Comparison of ENCODE assay signal across 8 cellular contexts in genomic region chr2:102063948-102064678, GRCh38.
DNase-seq lines count a peak whose midpoint lies in the region; ATAC-seq and TF ChIP-seq lines count a peak whose summit lies in the region.

No MANE protein-coding gene starts in this region.

- H3K4me2 ChIP-seq in hepatocyte: peak overlapping the region; percentile 61

- peak; percentile 55 to 99 (median 94) for TF ChIP-seq EP300 in sigmoid colon (IDR thresholded peaks at IDR 0.05)

- H3K4me1 ChIP-seq in hepatocyte (ENCODE audit: insufficient read depth): peaks cover 37% of the 10 kb centered on the region
- H3K4me1 ChIP-seq in sigmoid colon: peaks cover 0 to 79% (median 68%) of the 10 kb centered on the region in 4 donors

- peaks cover 35% of the 10 kb centered on the region for H3K4me1 Mint-ChIP-seq in Calu3 (ENCODE audit: low read depth, unreplicated experiment)

- H3K9me3 ChIP-seq in hepatocyte (ENCODE audit: low read depth) (no peaks in the 10 kb centered on the region), sigmoid colon (no peaks in the 10 kb centered on the region)

- peaks cover 6% of the 10 kb centered on the region for H3K36me3 Mint-ChIP-seq in Calu3 (ENCODE audit: insufficient read depth, unreplicated experiment)

- peak overlapping the region; percentile 92 for H3K27ac ChIP-seq in hepatocyte
- H3K27ac ChIP-seq in sigmoid colon: peak overlapping the region; percentile 89 to 98 (median 94)

- no peaks in the 10 kb centered on the region for H3K9me3 Mint-ChIP-seq in Calu3 (ENCODE audit: low read depth, unreplicated experiment)

- H4K20me1 ChIP-seq in hepatocyte (ENCODE audit: insufficient read depth, poor library complexity, severe bottlenecking): no peaks in the 10 kb centered on the region

- no peaks in the 10 kb centered on the region for H3K9me2 ChIP-seq in hepatocyte (replicated peaks; ENCODE audit: insufficient read depth)

- no peak overlapping the region for H3K4me3 Mint-ChIP-seq in Calu3 (ENCODE audit: low read depth, unreplicated experiment)

- H3K36me3 ChIP-seq in hepatocyte (replicated peaks; ENCODE audit: insufficient read depth, low read depth): no peaks in the 10 kb centered on the region
- H3K36me3 ChIP-seq in sigmoid colon: no peaks in the 10 kb centered on the region

- no peak overlapping the region for H2AFZ ChIP-seq in hepatocyte

- H3K27me3 ChIP-seq in hepatocyte (no peaks in the 10 kb centered on the region), sigmoid colon (no peaks in the 10 kb centered on the region)

- H3K4me3 ChIP-seq in hepatocyte: no peak overlapping the region
- H3K4me3 ChIP-seq in sigmoid colon: peak overlapping the region in 1 of 4 donors; percentile 4

- no TSS peak for BruUV-seq in Calu3 (replicated peaks; lab: Mats Ljungman, UMichigan)

- H3K79me2 ChIP-seq in hepatocyte: no peaks in the 10 kb centered on the region

- no peaks in the 10 kb centered on the region for H3K27me3 Mint-ChIP-seq in Calu3 (ENCODE audit: unreplicated experiment)

- no peak for TF ChIP-seq CTCF in Calu3 (IDR thresholded peaks at IDR 0.05; ENCODE audit: unreplicated experiment)
- no peak for TF ChIP-seq CTCF in hepatocyte (IDR thresholded peaks at IDR 0.05; ENCODE audit: poor library complexity)
- no peak for TF ChIP-seq CTCF in sigmoid colon (IDR thresholded peaks at IDR 0.05)

- CTCF ChIA-PET in Calu3 (lab: Charles Lee): interaction anchor here (0.9 kb wide), 1 partner anchor 31 kb away, joined by 3 read pairs; no protein-coding TSS in a partner anchor

- intact Hi-C loops in Calu3 (cut with micrococcal nuclease; ENCODE audit: unreplicated experiment): no loop called here
- intact Hi-C loops in sigmoid colon (cut with DNase I): loop anchor here (1.0 to 5.0 kb wide), 4 partner anchors 13 to 367 kb away; partner anchors contain the start of gene MAP4K4

- TF ChIP-seq POLR2A in sigmoid colon (IDR thresholded peaks at IDR 0.05): no peak

- no peak for ATAC-seq in HG03354 (IDR thresholded peaks at IDR 0.05; ENCODE audit: poor library complexity, severe bottlenecking, unreplicated experiment)

- peak; percentile 54 for DNase-seq in Calu3
- DNase-seq in MV-4-11 (lab: John Stamatoyannopoulos, UW): peak; percentile 94
- peak; percentile 100 for DNase-seq in amniotic epithelial cell (ENCODE audit: low read depth)
- peak; percentile 92 for DNase-seq in hepatocyte (ENCODE audit: low spot score)
- DNase-seq in sigmoid colon: peak; percentile 98
- DNase-seq in NCI-H2107 treated with DMSO at 0.1 percent for 48 hours (lab: John Stamatoyannopoulos, UW; ENCODE audit: unreplicated experiment): no peak
- no peak for DNase-seq in cerebellar nuclear complex (lab: John Stamatoyannopoulos, UW)

- WGBS in hepatocyte (ENCODE audit: low lambda C conversion rate, missing lambda C conversion rate): 27% methylated on average over 9 of the region's 9 CpGs
- WGBS in sigmoid colon, 2 donors: 26 to 32% methylated on average over 9 of the region's 9 CpGs

- H3K27ac Mint-ChIP-seq in Calu3 (ENCODE audit: unreplicated experiment): peak overlapping the region; percentile 36

Comparison
In these comparisons a context has a peak if more than half of its experiments do, and no peak if none do; other contexts are left out.
1. DNase-seq: peak in Calu3 (single experiment), MV-4-11 (single experiment), amniotic epithelial cell (single experiment), hepatocyte (single experiment) and sigmoid colon (single experiment); none in NCI-H2107 treated with DMSO at 0.1 percent for 48 hours (single experiment) and cerebellar nuclear complex (0 of 2).